ENCODE assay signal across 8 cellular contexts in the genomic region with DNA sequence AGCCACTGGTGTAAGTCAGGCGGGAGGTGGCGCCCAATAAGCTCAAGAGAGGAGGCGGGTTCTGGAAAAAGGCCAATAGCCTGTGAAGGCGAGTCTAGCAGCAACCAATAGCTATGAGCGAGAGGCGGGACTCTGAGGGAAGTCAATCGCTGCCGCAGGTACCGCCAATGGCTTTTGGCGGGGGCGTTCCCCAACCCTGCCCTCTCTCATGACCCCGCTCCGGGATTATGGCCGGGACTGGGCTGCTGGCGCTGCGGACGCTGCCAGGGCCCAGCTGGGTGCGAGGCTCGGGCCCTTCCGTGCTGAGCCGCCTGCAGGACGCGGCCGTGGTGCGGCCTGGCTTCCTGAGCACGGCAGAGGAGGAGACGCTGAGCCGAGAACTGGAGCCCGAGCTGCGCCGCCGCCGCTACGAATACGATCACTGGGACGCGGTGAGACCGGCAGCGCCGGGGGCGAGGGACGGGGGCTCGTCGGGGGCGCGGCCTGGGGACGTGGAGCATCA. TPM values are rescaled to one million over a fixed set of nuclear protein-coding genes. Genes with fewer than 3 reads are reported as not detected.
DNase-seq lines count a peak whose midpoint lies in the region; ATAC-seq and TF ChIP-seq lines count a peak whose summit lies in the region.

A gene with protein sequence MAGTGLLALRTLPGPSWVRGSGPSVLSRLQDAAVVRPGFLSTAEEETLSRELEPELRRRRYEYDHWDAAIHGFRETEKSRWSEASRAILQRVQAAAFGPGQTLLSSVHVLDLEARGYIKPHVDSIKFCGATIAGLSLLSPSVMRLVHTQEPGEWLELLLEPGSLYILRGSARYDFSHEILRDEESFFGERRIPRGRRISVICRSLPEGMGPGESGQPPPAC (plus strand): TSS at position 201 of the 502 bp plus-strand sequence. CDS start 27 bp downstream, at position 228.

- peak within 1 kb of the TSS; percentile 6; the same call in 1 of the 2 replicates for H2BK20ac ChIP-seq in IMR-90 (ENCODE audit: low read depth, low read length)

- H3K4me2 ChIP-seq in IMR-90 (ENCODE audit: low read depth, low read length), result peak within 1 kb of the TSS; percentile 88
- peak within 1 kb of the TSS; percentile 84 for H3K4me2 ChIP-seq in OCI-LY7 (ENCODE audit: low read length)

- dilution Hi-C loops in IMR-90 (cut with HindIII; ENCODE audit: low sequenced_read_pairs, unreplicated experiment), result no loop called here

- peak within 1 kb of the TSS; percentile 94 to 99 for H4K8ac ChIP-seq in IMR-90 (ENCODE audit: low read depth in 2 of 2, low read length in 2 of 2)

- H4K91ac ChIP-seq in IMR-90 (ENCODE audit: insufficient read depth, low read depth, low read length), result peak within 1 kb of the TSS; percentile 84

- H3K4me3 ChIP-seq in IMR-90 (ENCODE audit: insufficient read depth, low read depth, low read length), result peak within 1 kb of the TSS; percentile 79
- peak within 1 kb of the TSS; percentile 84 for H3K4me3 ChIP-seq in OCI-LY7 (ENCODE audit: low read depth, low read length, poor library complexity, severe bottlenecking)
- H3K4me3 ChIP-seq in mononuclear cell (ENCODE audit: low read length), result peak within 1 kb of the TSS; percentile 77

- H3K36me3 ChIP-seq in IMR-90 (ENCODE audit: control insufficient read depth, insufficient read depth, low read length) (peaks cover 14% of the 10 kb centered on the region; the same call in 1 of the 2 replicates), OCI-LY7 (ENCODE audit: insufficient read depth, low read length) (peaks cover 19% of the 10 kb centered on the region)

- no peaks in the 10 kb centered on the region for H3K79me2 ChIP-seq in OCI-LY7 (ENCODE audit: insufficient read depth, low read depth, low read length)

- H3K27me3 ChIP-seq in IMR-90 (ENCODE audit: control insufficient read depth, insufficient read depth, low read length), result no peaks in the 10 kb centered on the region
- no peaks in the 10 kb centered on the region for H3K27me3 ChIP-seq in mononuclear cell (ENCODE audit: insufficient read depth, low read length)

- ATAC-seq in GM21528 (IDR thresholded peaks at IDR 0.05; ENCODE audit: low FRiP score, unreplicated experiment) (peak; percentile 71), IMR-90 (ENCODE audit: low read depth) (peak; percentile 83)

- 1% methylated on average over 28 of the region's 47 CpGs; no CpG with 5 or more reads in 1 of the 2 experiments for WGBS in IMR-90 (ENCODE audit: extremely low coverage in 2 of 2, insufficient read length in 1 of 2), 2 experiments

- peaks cover 10 to 14% of the 10 kb centered on the region in 2 experiments; a peak in 3 of 4 replicates for H3K79me1 ChIP-seq in IMR-90 (ENCODE audit: low read depth in 1 of 2, low read length in 2 of 2)

- DNase-seq in D341Med (ENCODE audit: low spot score) (peak; percentile 92), IMR-90 (peak; percentile 100), OCI-LY7 (ENCODE audit: low spot score) (peak; percentile 100), epithelial cell of prostate (ENCODE audit: low read depth, low spot score) (peak; percentile 99)
- peak; percentile 92 for DNase-seq in activated T-cell treated with anti-CD3 and anti-CD28 coated beads, Interleukin-2, amount 50 U/mL, for 1 hour
- DNase-seq in stimulated activated CD8-positive, alpha-beta memory T cell treated with anti-CD3 and anti-CD28 coated beads, Interleukin-2, amount 100 ng/mL, for 48 hours (ENCODE audit: low read depth in 2 of 2), result peak; percentile 87 to 91

- H3K14ac ChIP-seq in IMR-90 (replicated peaks; ENCODE audit: low read depth, low read length), result peak within 1 kb of the TSS; percentile 96

- H2BK15ac ChIP-seq in IMR-90 (ENCODE audit: low read depth, low read length), result peak within 1 kb of the TSS; percentile 82; the same call in 1 of the 3 replicates

- peak within 1 kb of the TSS; percentile 98 for H2AK5ac ChIP-seq in IMR-90 (ENCODE audit: low read depth, low read length)

- in situ Hi-C loops in IMR-90 (cut with MboI; ENCODE audit: low sequenced_read_pairs), result no loop called here

- BruUV-seq in IMR-90 (replicated peaks; lab: Mats Ljungman, UMichigan) (no TSS peak), OCI-LY7 (replicated peaks; lab: Mats Ljungman, UMichigan) (no TSS peak)

- peak within 1 kb of the TSS; percentile 68 for H3K9ac ChIP-seq in IMR-90 (ENCODE audit: low read depth, low read length)

- H3K9me1 ChIP-seq in IMR-90 (ENCODE audit: insufficient read depth, low read length), result peaks cover 13% of the 10 kb centered on the region

- peak within 1 kb of the TSS; percentile 100 for H2AK9ac ChIP-seq in IMR-90 (replicated peaks; ENCODE audit: low read depth, low read length, poor library complexity)

- intact Hi-C loops in IMR-90 (cut with micrococcal nuclease), result loop anchor here (1.0 to 2.0 kb wide), 2 partner anchors 21 to 364 kb away; partner anchors contain the start of genes GPR108 and GTF2F1
- intact Hi-C loops in OCI-LY7 (cut with micrococcal nuclease; ENCODE audit: unreplicated experiment), result loop anchor here (2.0 kb wide), 2 partner anchors 52 to 364 kb away; partner anchors contain the start of genes GPR108 and KHSRP

- peak; percentile 67; the same call in 1 of the 2 replicates for TF ChIP-seq POLR2A in IMR-90 (IDR thresholded peaks at IDR 0.05; ENCODE audit: low read depth, low read length)

- POLR2A ChIA-PET in IMR-90 (lab: Charles Lee; ENCODE audit: unreplicated experiment), result interaction anchor here (0.8 to 1.0 kb wide), 2 partner anchors 11 to 21 kb away, joined by 3 to 8 read pairs; partner anchors contain the start of gene CLPP
- POLR2A ChIA-PET in OCI-LY7 (lab: Charles Lee), result interaction anchor here (0.6 to 1.1 kb wide), 7 partner anchors 10 to 233 kb away, joined by 3 to 5 read pairs (median 3); partner anchors contain the start of gene KHSRP

- H3K4ac ChIP-seq in IMR-90 (ENCODE audit: low read depth, low read length), result peak within 1 kb of the TSS; percentile 95

- H3K4me1 ChIP-seq in IMR-90 (ENCODE audit: control insufficient read depth, insufficient read depth, low read length), result peaks cover 6% of the 10 kb centered on the region
- peaks cover 13% of the 10 kb centered on the region for H3K4me1 ChIP-seq in OCI-LY7 (ENCODE audit: insufficient read depth, low read length, poor library complexity, severe bottlenecking)
- peaks cover 13% of the 10 kb centered on the region for H3K4me1 ChIP-seq in mononuclear cell (ENCODE audit: insufficient read depth, low read length)

- CTCF ChIA-PET in IMR-90 (lab: Yijun Ruan, JAX) (interaction anchor here (0.6 kb wide), 1 partner anchor 121 kb away, joined by 4 read pairs; no protein-coding TSS in a partner anchor), OCI-LY7 (lab: Charles Lee; ENCODE audit: unreplicated experiment) (interaction anchor here (0.6 to 0.9 kb wide), 2 partner anchors 11 to 162 kb away, joined by 3 to 6 read pairs; partner anchors contain the start of gene CLPP)

- H3K56ac ChIP-seq in IMR-90 (ENCODE audit: extremely low read depth, insufficient read depth, low read length), result peak within 1 kb of the TSS; percentile 62; the same call in 1 of the 2 replicates

- peak within 1 kb of the TSS; percentile 87 for H2BK5ac ChIP-seq in IMR-90 (ENCODE audit: low read depth, low read length, poor library complexity, severe bottlenecking)

- H3K9me3 ChIP-seq in IMR-90 (ENCODE audit: control insufficient read depth, insufficient read depth, low read length) (no peaks in the 10 kb centered on the region), OCI-LY7 (ENCODE audit: low read length) (no peaks in the 10 kb centered on the region), mononuclear cell (ENCODE audit: low read depth, low read length) (no peaks in the 10 kb centered on the region)

- TF ChIP-seq CTCF in IMR-90 (conservative IDR thresholded peaks at IDR 0.05; ENCODE audit: low read depth, low read length) (no peak), OCI-LY7 (conservative IDR thresholded peaks at IDR 0.05; ENCODE audit: low read length) (no peak)

- H4K20me1 ChIP-seq in IMR-90 (ENCODE audit: insufficient read depth, low read length), result no peaks in the 10 kb centered on the region
- no peaks in the 10 kb centered on the region for H4K20me1 ChIP-seq in OCI-LY7 (ENCODE audit: insufficient read depth, low read length)

- H3K9me2 ChIP-seq in OCI-LY7 (ENCODE audit: insufficient read depth, low read length), result no peaks in the 10 kb centered on the region

- no peak for TF ChIP-seq RAD21 in IMR-90 (IDR thresholded peaks at IDR 0.05; ENCODE audit: low read length)

- peak within 1 kb of the TSS; percentile 86 for H4K5ac ChIP-seq in IMR-90 (ENCODE audit: low read depth, low read length)

- peak within 1 kb of the TSS; percentile 34; the same call in 1 of the 2 replicates for H2BK120ac ChIP-seq in IMR-90 (ENCODE audit: low read depth, low read length)

- H3K27ac ChIP-seq in IMR-90 (ENCODE audit: insufficient read depth, low read length) (peak within 1 kb of the TSS; percentile 79), OCI-LY7 (ENCODE audit: low read depth, low read length, poor library complexity, severe bottlenecking) (peak within 1 kb of the TSS; percentile 85), epithelial cell of prostate (peak within 1 kb of the TSS; percentile 83)

- H3K18ac ChIP-seq in IMR-90 (ENCODE audit: low read depth, low read length), result peak within 1 kb of the TSS; percentile 12

- H2AFZ ChIP-seq in IMR-90 (replicated peaks; ENCODE audit: low read length, poor library complexity), result peak within 1 kb of the TSS; percentile 100
- peak within 1 kb of the TSS; percentile 78 for H2AFZ ChIP-seq in OCI-LY7 (ENCODE audit: low read length)

- peak within 1 kb of the TSS; percentile 28; the same call in 1 of the 2 replicates for H3K23ac ChIP-seq in IMR-90 (ENCODE audit: low read depth, low read length)

TF ChIP-seq in IMR-90, 13 proteins besides CTCF, POLR2A, EP300 and RAD21 (continues in another document):
- TF ChIP-seq FOS (IDR thresholded peaks at IDR 0.05; ENCODE audit: low read depth, low read length) (peak; percentile 96), CEBPB (IDR thresholded peaks at IDR 0.05; ENCODE audit: low read depth, low read length) (no peak), MAZ (IDR thresholded peaks at IDR 0.05; ENCODE audit: borderline replicate concordance, low read depth, low read length) (peak; percentile 78; the same call in 1 of the 2 replicates), RFX5 (IDR thresholded peaks at IDR 0.05; ENCODE audit: low read depth, low read length) (no peak)
- TF ChIP-seq, protein P1, sequence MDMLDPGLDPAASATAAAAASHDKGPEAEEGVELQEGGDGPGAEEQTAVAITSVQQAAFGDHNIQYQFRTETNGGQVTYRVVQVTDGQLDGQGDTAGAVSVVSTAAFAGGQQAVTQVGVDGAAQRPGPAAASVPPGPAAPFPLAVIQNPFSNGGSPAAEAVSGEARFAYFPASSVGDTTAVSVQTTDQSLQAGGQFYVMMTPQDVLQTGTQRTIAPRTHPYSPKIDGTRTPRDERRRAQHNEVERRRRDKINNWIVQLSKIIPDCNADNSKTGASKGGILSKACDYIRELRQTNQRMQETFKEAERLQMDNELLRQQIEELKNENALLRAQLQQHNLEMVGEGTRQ (IDR thresholded peaks at IDR 0.05; ENCODE audit: low read depth, low read length), result peak; percentile 46; the same call in 1 of the 2 replicates

RNA-seq across cellular contexts. Expression of the gene that starts here (rescaled TPM):
- total RNA-seq in IMR-90 (2012; rRNA removed) (9.3 and 10.3 TPM in 2 replicates), OCI-LY7 (2022) (74.2 and 75.9 TPM in 2 replicates), mononuclear cell (45.4 TPM)
- polyA plus RNA-seq in IMR-90 (2012; rRNA removed), result 22.5 and 33.0 TPM in 2 replicates
- polyA plus RNA-seq in IMR-90 (2012; cell fraction: cytosol; rRNA removed), result 22.7 and 47.7 TPM in 2 replicates
- 17.6 and 30.9 TPM in 2 replicates for polyA plus RNA-seq in IMR-90 (2012; cell fraction: nucleus; rRNA removed; ENCODE audit: low replicate concordance)
- 35.8 and 61.0 TPM in 2 replicates for total RNA-seq in OCI-LY7 (2014; rRNA removed; shearing (Covaris generic))

Comparison
In these comparisons a context has a peak if more than half of its experiments do, and no peak if none do; other contexts are left out.
1. Peak in every context shown above with its lines: DNase-seq, ATAC-seq, H3K4me3 ChIP-seq and H3K27ac ChIP-seq.